Comparison of ENCODE assay signal across 8 cellular contexts in the genomic region with DNA sequence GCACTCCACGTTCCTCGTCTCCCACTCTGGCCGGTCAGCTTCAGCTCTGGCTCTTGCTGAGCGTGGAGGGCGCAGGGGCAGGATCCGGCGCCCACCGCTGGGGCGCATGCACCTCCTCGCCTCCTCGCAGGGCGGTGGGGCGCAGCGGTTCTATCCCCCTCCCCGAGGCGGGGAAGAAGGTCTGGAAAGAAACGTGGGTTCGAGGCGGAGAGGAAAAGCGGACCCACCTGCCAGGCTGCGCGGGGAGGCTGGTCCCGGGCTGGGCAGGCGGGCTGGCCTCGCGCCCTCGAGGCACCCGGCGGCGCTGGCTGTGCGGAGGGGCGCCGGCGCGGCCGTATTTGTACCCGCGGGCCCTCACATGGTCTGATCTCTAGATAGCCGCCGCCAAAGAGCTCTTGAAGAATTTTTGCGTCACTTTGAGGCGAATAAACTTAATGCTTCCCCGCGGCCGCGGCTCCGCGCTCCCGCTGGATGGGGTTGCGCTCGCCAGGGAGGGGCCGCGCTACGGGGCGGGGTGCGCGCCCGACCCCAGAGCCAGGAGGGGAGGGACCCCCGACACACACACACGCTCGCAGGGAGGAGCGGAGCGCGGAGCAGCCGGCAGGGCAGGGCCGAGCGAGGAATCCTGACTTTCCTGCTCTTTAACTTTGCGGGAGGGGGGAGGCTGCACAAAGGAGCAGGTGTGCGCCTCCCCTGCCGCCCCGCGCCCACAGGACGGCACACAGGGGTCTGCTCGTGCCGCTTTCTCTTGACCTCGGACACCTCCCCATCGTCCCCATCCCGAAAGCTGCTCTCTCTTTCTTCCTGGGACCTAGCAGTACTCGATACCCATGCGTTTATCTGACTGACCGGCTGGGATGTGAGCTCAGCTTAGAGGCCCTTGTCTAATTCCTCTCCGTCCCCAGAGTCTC. TPM values are rescaled to one million over a fixed set of nuclear protein-coding genes. Genes with fewer than 3 reads are reported as not detected.
DNase-seq lines count a peak whose midpoint lies in the region; ATAC-seq, FAIRE-seq and TF ChIP-seq lines count a peak whose summit lies in the region.

TSS of gene SLC6A4 (minus strand) at position 312 of the 911 bp plus-strand sequence. CDS start 13,739 bp downstream, outside the sequence.

- POLR2A ChIA-PET in A673 (lab: Charles Lee; ENCODE audit: low non-redundant PET) = no interaction called here

- peak within 1 kb of the TSS; percentile 3 for H2AFZ ChIP-seq in keratinocyte (ENCODE audit: control insufficient read depth, low read length)

- intact Hi-C loops in A673 (cut with micrococcal nuclease; ENCODE audit: unreplicated experiment) = no loop called here

- no peak within 1 kb of the TSS for H3K27ac ChIP-seq in A673 (ENCODE audit: low read depth, low read length, poor library complexity, severe bottlenecking)
- H3K27ac ChIP-seq in keratinocyte (ENCODE audit: control insufficient read depth, insufficient read depth, low read length) = no peak within 1 kb of the TSS
- no peak within 1 kb of the TSS for H3K27ac ChIP-seq in suprapubic skin

- H3K4me3 ChIP-seq in A673 (ENCODE audit: low read depth, low read length, poor library complexity, severe bottlenecking) (peak within 1 kb of the TSS; percentile 42), keratinocyte (ENCODE audit: control insufficient read depth in 2 of 3, extremely low read depth in 1 of 3, insufficient read depth in 2 of 3, low read depth in 1 of 3, low read length in 3 of 3) (peak within 1 kb of the TSS; percentile 36 to 59 (median 51)), suprapubic skin (peak within 1 kb of the TSS; percentile 55)

- CTCF ChIA-PET in A673 (lab: Charles Lee) = interaction anchor here (0.5 to 0.7 kb wide), 3 partner anchors 23 to 158 kb away, joined by 3 to 4 read pairs (median 3); no protein-coding TSS in a partner anchor

- no peak for TF ChIP-seq POLR2A in suprapubic skin (IDR thresholded peaks at IDR 0.05)

- H3K9me1 ChIP-seq in keratinocyte (ENCODE audit: control insufficient read depth, extremely low read depth, insufficient read depth, low read length) = no peaks in the 10 kb centered on the region

- H3K36me3 ChIP-seq in A673 (ENCODE audit: insufficient read depth, low read length, poor library complexity, severe bottlenecking) (no peaks in the 10 kb centered on the region), keratinocyte (ENCODE audit: control insufficient read depth in 2 of 2, extremely low read depth in 1 of 2, insufficient read depth in 2 of 2, low read length in 2 of 2) (no peaks in the 10 kb centered on the region), suprapubic skin (no peaks in the 10 kb centered on the region)

- no peaks in the 10 kb centered on the region for H4K20me1 ChIP-seq in keratinocyte (ENCODE audit: control insufficient read depth, extremely low read depth, insufficient read depth, low read length)

- H3K4me2 ChIP-seq in keratinocyte (ENCODE audit: control insufficient read depth, extremely low read depth, insufficient read depth, low read depth, low read length) = peak within 1 kb of the TSS; percentile 82

- ATAC-seq in GM18520 (IDR thresholded peaks at IDR 0.05; ENCODE audit: unreplicated experiment) (no peak), HG03378 (IDR thresholded peaks at IDR 0.05; ENCODE audit: unreplicated experiment) (no peak)

- no TSS peak for BruUV-seq in A673 (replicated peaks; lab: Mats Ljungman, UMichigan)

- H3K9me3 ChIP-seq in A673 (ENCODE audit: low read depth, low read length, poor library complexity, severe bottlenecking) = no peaks in the 10 kb centered on the region
- no peaks in the 10 kb centered on the region for H3K9me3 ChIP-seq in keratinocyte (ENCODE audit: control insufficient read depth, low read depth, low read length)
- no peaks in the 10 kb centered on the region for H3K9me3 ChIP-seq in suprapubic skin

- H3K4me1 ChIP-seq in A673 (ENCODE audit: insufficient read depth, low read length, poor library complexity, severe bottlenecking) = peaks cover 8% of the 10 kb centered on the region
- H3K4me1 ChIP-seq in keratinocyte (ENCODE audit: control insufficient read depth, extremely low read depth, insufficient read depth, low read length) = peaks cover 8% of the 10 kb centered on the region
- peaks cover 31% of the 10 kb centered on the region for H3K4me1 ChIP-seq in suprapubic skin

- peaks cover 45% of the 10 kb centered on the region for H3K27me3 ChIP-seq in A673 (replicated peaks; ENCODE audit: insufficient read depth, low read depth, low read length, poor library complexity)
- peaks cover 81% of the 10 kb centered on the region for H3K27me3 ChIP-seq in keratinocyte (ENCODE audit: control insufficient read depth, extremely low read depth, insufficient read depth, low read length)
- H3K27me3 ChIP-seq in suprapubic skin = peaks cover 17% of the 10 kb centered on the region

- TF ChIP-seq CTCF in A673 (conservative IDR thresholded peaks at IDR 0.05; ENCODE audit: low read depth, low read length) (no peak), keratinocyte (optimal IDR thresholded peaks at IDR 0.05 in 1 of 3, IDR thresholded peaks at IDR 0.05 in 1 of 3, conservative IDR thresholded peaks at IDR 0.05 in 1 of 3; ENCODE audit: extremely low read depth in 1 of 3, insufficient read depth in 2 of 3, low read length in 3 of 3) (no peak), suprapubic skin (IDR thresholded peaks at IDR 0.05) (no peak)

- no peak for TF ChIP-seq EP300 in suprapubic skin (IDR thresholded peaks at IDR 0.05)

- H3K9ac ChIP-seq in keratinocyte (ENCODE audit: control insufficient read depth, extremely low read depth, insufficient read depth, low read length) = no peak within 1 kb of the TSS

- dilution Hi-C loops in keratinocyte (cut with MboI; ENCODE audit: extremely low pct_ligation_motif_present, low sequenced_read_pairs) = no loop called here

- no peaks in the 10 kb centered on the region for H3K79me2 ChIP-seq in keratinocyte (ENCODE audit: control insufficient read depth, insufficient read depth, low read length)

- FAIRE-seq in GM18507 (lab: Jason Lieb, UNC) (peak; percentile 45), keratinocyte (lab: Jason Lieb, UNC) (no peak)

- DNase-seq in A673 (ENCODE audit: low spot score) = peak; percentile 28
- no peak for DNase-seq in GM18507 (ENCODE audit: extremely low spot score, insufficient read length, low read depth)
- DNase-seq in astrocyte of the hippocampus (ENCODE audit: low read depth, low spot score) = peak; percentile 47
- DNase-seq in keratinocyte (ENCODE audit: low read depth, low spot score) = no peak
- DNase-seq in suprapubic skin (ENCODE audit: low spot score in 2 of 2) = peak in 1 of 2 donors; percentile 65
- DNase-seq in NAMALWA (ENCODE audit: low spot score) = no peak

- WGBS in suprapubic skin = 5% methylated on average over 63 of the region's 82 CpGs

RNA-seq across cellular contexts. Expression of gene SLC6A4, which starts in this region (rescaled TPM):
- total RNA-seq in A673 (2021) (not detected in 2 replicates), suprapubic skin (1 to 10 TPM in 1 of 4 donors, under 1 TPM in 3; 0.42 to 1.6 (median 0.69) TPM)
- polyA plus RNA-seq in keratinocyte = 0.01 TPM in 1 of 3 replicates, not detected in the others
- polyA plus RNA-seq in keratinocyte (2011; ENCODE audit: low read depth) = not detected
- polyA plus RNA-seq in keratinocyte (2011; cell fraction: cytosol; rRNA removed) = 0.01 TPM in 1 of 2 replicates, not detected in the other
- not detected in 2 replicates for polyA plus RNA-seq in keratinocyte (2011; cell fraction: nucleus; rRNA removed)
- polyA plus RNA-seq in keratinocyte (2012; ENCODE audit: low replicate concordance) = 0.21 TPM in 1 of 2 replicates, not detected in the other
- 0.13 TPM in 1 of 3 replicates, not detected in the others for polyA minus RNA-seq in keratinocyte
- not detected for polyA minus RNA-seq in keratinocyte (2011; cell fraction: cytosol; rRNA and poly(A)+ RNA removed)
- not detected in 2 replicates for polyA minus RNA-seq in keratinocyte (2011; cell fraction: nucleus; rRNA and poly(A)+ RNA removed)

Comparison
In these comparisons a context has a peak if more than half of its experiments do, and no peak if none do; other contexts are left out.
1. Peak in DNase-seq and H3K4me3 ChIP-seq in A673; RNA of the gene not detected or under 1 TPM.